ENCODE assay signal across 8 cellular contexts in the genomic region with DNA sequence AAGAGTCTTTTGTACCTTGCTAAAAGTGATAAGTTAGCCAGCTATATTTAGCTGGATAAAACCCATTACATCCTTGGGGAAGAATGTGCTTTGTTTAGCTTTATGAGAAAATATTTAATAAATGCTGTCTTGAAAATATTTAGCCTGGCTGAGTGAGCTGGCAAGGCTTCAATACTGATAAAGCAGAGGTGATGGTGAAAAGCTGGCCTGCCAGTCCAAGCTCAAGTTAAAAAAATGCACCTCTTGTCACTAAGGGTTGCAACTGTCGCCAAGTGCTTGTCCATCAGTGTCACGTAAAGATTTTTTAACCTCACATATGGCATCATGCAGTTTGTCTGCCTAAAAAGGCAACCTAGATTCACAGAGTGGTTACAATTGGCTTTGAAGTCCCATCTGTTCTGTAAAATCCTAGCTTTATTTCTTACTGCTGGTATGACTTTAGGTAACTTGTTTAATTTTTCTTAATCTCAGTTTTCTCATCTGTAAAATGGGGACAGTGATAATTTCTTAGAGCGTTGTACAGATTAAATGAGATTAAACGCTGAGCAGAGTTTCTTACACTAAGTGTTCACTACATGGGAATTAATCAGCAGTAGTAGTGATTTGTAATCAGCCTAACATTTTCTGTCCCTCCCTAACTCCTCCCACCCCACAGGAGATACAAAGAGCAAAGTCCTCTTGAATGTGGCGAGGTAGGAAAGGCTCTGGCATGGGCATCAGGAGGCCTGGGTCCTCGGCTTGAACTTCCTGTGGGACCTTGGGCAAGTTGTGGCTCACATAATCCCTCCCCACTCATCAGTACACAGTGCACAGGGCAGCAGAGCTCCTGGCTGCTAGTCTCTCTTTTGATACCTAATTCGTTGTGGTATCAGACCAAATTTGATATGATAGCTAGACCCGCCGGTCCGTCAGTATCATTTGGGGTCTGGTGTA. TPM values are rescaled to one million over a fixed set of nuclear protein-coding genes. Genes with fewer than 3 reads are reported as not detected.
DNase-seq lines count a peak whose midpoint lies in the region; ATAC-seq, FAIRE-seq and TF ChIP-seq lines count a peak whose summit lies in the region.

No MANE protein-coding gene starts in this region.

- no peak overlapping the region for H4K5ac ChIP-seq in mesendoderm (ENCODE audit: low read length)

- no peaks in the 10 kb centered on the region for H3K9me3 ChIP-seq in endothelial cell of umbilical vein (replicated peaks; ENCODE audit: control insufficient read depth, insufficient read depth, low read length)
- H3K9me3 ChIP-seq in muscle layer of duodenum (ENCODE audit: control insufficient read depth in 1 of 2, low read length in 2 of 2): no peaks in the 10 kb centered on the region
- no peaks in the 10 kb centered on the region for H3K9me3 ChIP-seq in aorta (ENCODE audit: control insufficient read depth, low read length)

- CTCF ChIA-PET in endothelial cell of umbilical vein (lab: Charles Lee): interaction anchor here (1.7 kb wide), 1 partner anchor 11 kb away, joined by 8 read pairs; no protein-coding TSS in a partner anchor

- no peak overlapping the region for H3K4me3 ChIP-seq in endothelial cell of umbilical vein (replicated peaks in 1 of 3; ENCODE audit: insufficient read depth in 1 of 3, low read depth in 1 of 3, low read length in 3 of 3)
- H3K4me3 ChIP-seq in muscle layer of duodenum (ENCODE audit: low read depth in 1 of 2, low read length in 2 of 2): no peak overlapping the region
- H3K4me3 ChIP-seq in aorta (ENCODE audit: low read length in 2 of 2): no peak overlapping the region
- no peak overlapping the region for H3K4me3 ChIP-seq in mesendoderm (ENCODE audit: low read length)

- H3K18ac ChIP-seq in mesendoderm (ENCODE audit: low read length): no peak overlapping the region

- H4K8ac ChIP-seq in mesendoderm (ENCODE audit: low read depth, low read length): no peak overlapping the region

- peaks cover 2% of the 10 kb centered on the region for H3K79me1 ChIP-seq in mesendoderm (ENCODE audit: low read length)

- H2BK120ac ChIP-seq in mesendoderm (ENCODE audit: low read depth, low read length): no peak overlapping the region

- no peak for TF ChIP-seq CTCF in endothelial cell of umbilical vein (IDR thresholded peaks at IDR 0.05; ENCODE audit: extremely low read depth in 1 of 2, insufficient read depth in 1 of 2, low read depth in 1 of 2, low read length in 2 of 2)

- no peak for FAIRE-seq in endothelial cell of umbilical vein (lab: Jason Lieb, UNC)

- no peaks in the 10 kb centered on the region for H3K9me3 Mint-ChIP-seq in activated naive CD8-positive, alpha-beta T cell treated with anti-CD3 and anti-CD28 coated beads, Interleukin-2, amount 50 U/mL, for 24 hours
- no peaks in the 10 kb centered on the region for H3K9me3 Mint-ChIP-seq in activated naive CD8-positive, alpha-beta T cell treated with anti-CD3 and anti-CD28 coated beads for 36 hours

- dilution Hi-C loops in endothelial cell of umbilical vein (cut with MboI; ENCODE audit: extremely low pct_ligation_motif_present, low sequenced_read_pairs): loop anchor here (25.0 kb wide), 1 partner anchor 1102 kb away; no protein-coding TSS in a partner anchor

- no peak for TF ChIP-seq POLR2A in endothelial cell of umbilical vein (IDR thresholded peaks at IDR 0.05; ENCODE audit: low read depth, low read length)

- H3K4me2 ChIP-seq in endothelial cell of umbilical vein (ENCODE audit: insufficient read depth, low read length) (no peak overlapping the region), mesendoderm (ENCODE audit: low read length) (no peak overlapping the region)

- intact Hi-C loops in endothelial cell of umbilical vein (cut with micrococcal nuclease) (no loop called here), aorta (cut with DNase I) (loop anchor here in 1 of 2 donors (2.0 kb wide), 1 partner anchor 79 kb away; no protein-coding TSS in a partner anchor)

- no peak overlapping the region for H2AFZ ChIP-seq in endothelial cell of umbilical vein (ENCODE audit: low read depth, low read length)

- ATAC-seq in activated naive CD8-positive, alpha-beta T cell treated with anti-CD3 and anti-CD28 coated beads, Interleukin-2, amount 50 U/mL, for 24 hours: no peak
- peak; percentile 33 for ATAC-seq in aorta (ENCODE audit: low FRiP score)

- H3K4me3 Mint-ChIP-seq in activated naive CD8-positive, alpha-beta T cell treated with anti-CD3 and anti-CD28 coated beads, Interleukin-2, amount 50 U/mL, for 24 hours: no peak overlapping the region
- H3K4me3 Mint-ChIP-seq in activated naive CD8-positive, alpha-beta T cell treated with anti-CD3 and anti-CD28 coated beads for 36 hours: no peak overlapping the region

- H2BK5ac ChIP-seq in mesendoderm (ENCODE audit: low read length): no peak overlapping the region

- H4K20me1 ChIP-seq in endothelial cell of umbilical vein (replicated peaks; ENCODE audit: control insufficient read depth, extremely low read depth, insufficient read depth, low read length): peaks cover 3% of the 10 kb centered on the region

- 34 to 45% methylated on average over 10 of the region's 10 CpGs for WGBS in aorta, 2 donors
- no CpG with 5 or more reads among the region's 10 CpGs for WGBS in mesendoderm (ENCODE audit: extremely low coverage, insufficient coverage, low lambda C conversion rate)

- no peak for DNase-seq in activated naive CD8-positive, alpha-beta T cell treated with anti-CD3 and anti-CD28 coated beads, Interleukin-2, amount 50 U/mL, for 24 hours
- DNase-seq in activated naive CD8-positive, alpha-beta T cell treated with anti-CD3 and anti-CD28 coated beads for 36 hours: no peak
- peak; percentile 79 for DNase-seq in endothelial cell of umbilical vein (ENCODE audit: low read depth, low spot score)
- no peak for DNase-seq in aorta
- DNase-seq in mesendoderm: no peak
- no peak for DNase-seq in mesenteric fat pad (ENCODE audit: low spot score)
- no peak for DNase-seq in AML-193 (lab: John Stamatoyannopoulos, UW)

- H3K27ac ChIP-seq in endothelial cell of umbilical vein (ENCODE audit: insufficient read depth, low read depth, low read length) (peak overlapping the region; percentile 10), muscle layer of duodenum (ENCODE audit: low read length) (peak overlapping the region; percentile 83), aorta (ENCODE audit: low read depth in 1 of 2, low read length in 2 of 2) (peak overlapping the region; percentile 64 to 80), mesendoderm (ENCODE audit: low read depth, low read length) (no peak overlapping the region)

- H3K36me3 ChIP-seq in endothelial cell of umbilical vein (ENCODE audit: control insufficient read depth in 2 of 2, extremely low read depth in 1 of 2, insufficient read depth in 2 of 2, low read length in 2 of 2): no peaks in the 10 kb centered on the region
- no peaks in the 10 kb centered on the region for H3K36me3 ChIP-seq in muscle layer of duodenum (ENCODE audit: control insufficient read depth in 1 of 2, insufficient read depth in 2 of 2, low read length in 2 of 2)
- H3K36me3 ChIP-seq in aorta (ENCODE audit: control insufficient read depth in 1 of 2, insufficient read depth in 2 of 2, low read length in 1 of 2): no peaks in the 10 kb centered on the region
- H3K36me3 ChIP-seq in mesendoderm (ENCODE audit: control insufficient read depth, insufficient read depth, low read length): no peaks in the 10 kb centered on the region

- H3K4me1 Mint-ChIP-seq in activated naive CD8-positive, alpha-beta T cell treated with anti-CD3 and anti-CD28 coated beads, Interleukin-2, amount 50 U/mL, for 24 hours: peaks cover 82% of the 10 kb centered on the region
- H3K4me1 Mint-ChIP-seq in activated naive CD8-positive, alpha-beta T cell treated with anti-CD3 and anti-CD28 coated beads for 36 hours: peaks cover 72% of the 10 kb centered on the region

- no peaks in the 10 kb centered on the region for H3K27me3 Mint-ChIP-seq in activated naive CD8-positive, alpha-beta T cell treated with anti-CD3 and anti-CD28 coated beads, Interleukin-2, amount 50 U/mL, for 24 hours
- no peaks in the 10 kb centered on the region for H3K27me3 Mint-ChIP-seq in activated naive CD8-positive, alpha-beta T cell treated with anti-CD3 and anti-CD28 coated beads for 36 hours

- H3K9ac ChIP-seq in endothelial cell of umbilical vein (replicated peaks; ENCODE audit: extremely low read depth, insufficient read depth, low read length) (no peak overlapping the region), mesendoderm (ENCODE audit: low read length) (no peak overlapping the region)

- H3K4ac ChIP-seq in mesendoderm (ENCODE audit: low read depth, low read length): no peak overlapping the region

- BruUV-seq in endothelial cell of umbilical vein (replicated peaks; lab: Mats Ljungman, UMichigan): no TSS peak

- POLR2A ChIA-PET in endothelial cell of umbilical vein (lab: Charles Lee): no interaction called here

- H2BK15ac ChIP-seq in mesendoderm (replicated peaks; ENCODE audit: low read depth): no peak overlapping the region

- H2AK5ac ChIP-seq in mesendoderm (ENCODE audit: low read length): no peak overlapping the region

- peaks cover 3% of the 10 kb centered on the region for H3K4me1 ChIP-seq in endothelial cell of umbilical vein (ENCODE audit: control insufficient read depth, extremely low read depth, insufficient read depth, low read length)
- H3K4me1 ChIP-seq in muscle layer of duodenum (ENCODE audit: control insufficient read depth in 1 of 2, insufficient read depth in 2 of 2, low read length in 2 of 2): peaks cover 48 to 70% of the 10 kb centered on the region in 2 donors
- H3K4me1 ChIP-seq in aorta (ENCODE audit: control insufficient read depth in 1 of 2, insufficient read depth in 2 of 2, low read length in 2 of 2): peaks cover 8 to 17% of the 10 kb centered on the region in 2 donors
- no peaks in the 10 kb centered on the region for H3K4me1 ChIP-seq in mesendoderm (ENCODE audit: control insufficient read depth, low read depth, low read length)

- peak overlapping the region; percentile 40 for H3K27ac Mint-ChIP-seq in activated naive CD8-positive, alpha-beta T cell treated with anti-CD3 and anti-CD28 coated beads, Interleukin-2, amount 50 U/mL, for 24 hours
- no peak overlapping the region for H3K27ac Mint-ChIP-seq in activated naive CD8-positive, alpha-beta T cell treated with anti-CD3 and anti-CD28 coated beads for 36 hours

- no peak overlapping the region for H3K23ac ChIP-seq in mesendoderm (ENCODE audit: low read length)

- no peaks in the 10 kb centered on the region for H3K27me3 ChIP-seq in endothelial cell of umbilical vein (ENCODE audit: control insufficient read depth in 2 of 2, insufficient read depth in 2 of 2, low read length in 2 of 2)
- H3K27me3 ChIP-seq in muscle layer of duodenum (ENCODE audit: low read depth, low read length): no peaks in the 10 kb centered on the region
- no peaks in the 10 kb centered on the region for H3K27me3 ChIP-seq in aorta (ENCODE audit: control insufficient read depth in 1 of 2, insufficient read depth in 2 of 2, low read length in 1 of 2)
- no peaks in the 10 kb centered on the region for H3K27me3 ChIP-seq in mesendoderm (ENCODE audit: insufficient read depth, low read length, poor library complexity)

- H3K56ac ChIP-seq in mesendoderm (ENCODE audit: low read length): no peak overlapping the region

- peaks cover 4% of the 10 kb centered on the region for H3K36me3 Mint-ChIP-seq in activated naive CD8-positive, alpha-beta T cell treated with anti-CD3 and anti-CD28 coated beads, Interleukin-2, amount 50 U/mL, for 24 hours (ENCODE audit: low read depth)
- peaks cover 17% of the 10 kb centered on the region for H3K36me3 Mint-ChIP-seq in activated naive CD8-positive, alpha-beta T cell treated with anti-CD3 and anti-CD28 coated beads for 36 hours

- H3K9me1 ChIP-seq in endothelial cell of umbilical vein (replicated peaks; ENCODE audit: control insufficient read depth, extremely low read depth, insufficient read depth, low read length): no peaks in the 10 kb centered on the region

- H3K79me2 ChIP-seq in endothelial cell of umbilical vein (ENCODE audit: control insufficient read depth, insufficient read depth, low read length) (peaks cover 9% of the 10 kb centered on the region), mesendoderm (ENCODE audit: control insufficient read depth, insufficient read depth, low read length) (no peaks in the 10 kb centered on the region)

RNA-seq across cellular contexts. Expression of a gene that starts 48.7 kb away (rescaled TPM):
- total RNA-seq in activated naive CD8-positive, alpha-beta T cell treated with anti-CD3 and anti-CD28 coated beads for 36 hours: 10 to 100 TPM; 39.7 to 41.6 TPM
- total RNA-seq in endothelial cell of umbilical vein (27.5 and 30.0 TPM in 2 replicates), aorta (100 to 1,000 TPM in 1 of 2 donors, 10 to 100 TPM in 1; 63.4 to 132 TPM), mesenteric fat pad (174 TPM)
- polyA plus RNA-seq in endothelial cell of umbilical vein (2.0 and 2.8 TPM in 2 replicates), aorta (10 to 100 TPM; 12.3 to 23.2 TPM)
- 2.7 and 2.8 TPM in 2 replicates for polyA plus RNA-seq in endothelial cell of umbilical vein (2011; cell fraction: cytosol; rRNA removed)
- 8.8 and 10.5 TPM in 2 replicates for polyA plus RNA-seq in endothelial cell of umbilical vein (2011; cell fraction: nucleus; rRNA removed)
- polyA plus RNA-seq in endothelial cell of umbilical vein (2012): 5.6 and 8.2 TPM in 2 replicates
- 10.1 and 24.5 TPM in 2 replicates for polyA minus RNA-seq in endothelial cell of umbilical vein
- polyA minus RNA-seq in endothelial cell of umbilical vein (2011; cell fraction: cytosol; rRNA and poly(A)+ RNA removed): 0.41 TPM
- 20.3 and 35.7 TPM in 2 replicates for polyA minus RNA-seq in endothelial cell of umbilical vein (2011; cell fraction: nucleus; rRNA and poly(A)+ RNA removed)
- polyA plus RNA-seq in mesendoderm (2013, experiment 1 of 2): 22.1 TPM
- 22.7 TPM for polyA plus RNA-seq in mesendoderm (2013, experiment 2 of 2)
